ENCODE assay signal across 11 cellular contexts in genomic region chr16:15640966-15641365, GRCh38. TPM values are rescaled to one million over a fixed set of nuclear protein-coding genes. Genes with fewer than 3 reads are reported as not detected.
A peak's percentile ranks its signal among the peaks of the same experiment; 100 is the strongest.
DNase-seq lines count a peak whose midpoint lies in the region; ATAC-seq and TF ChIP-seq lines count a peak whose summit lies in the region.
"Had no signal": no experiment of that assay in that cellular context is flagged by ENCODE, and none has a peak within 500 bp of the region (broad histone marks: within the 10 kb centered on the region; RNA-seq: fewer than 3 reads in every experiment).

No MANE protein-coding gene starts in this region.

- no peak overlapping the region for H2AFZ ChIP-seq in osteoblast (ENCODE audit: low read length)

- H3K4me3 Mint-ChIP-seq in IgD-negative memory B cell = peak overlapping the region; percentile 92 to 100 (median 98)
- H3K4me3 Mint-ChIP-seq in activated naive CD8-positive, alpha-beta T cell treated with anti-CD3 and anti-CD28 coated beads, Interleukin-2, amount 50 U/mL, for 24 hours = peak overlapping the region; percentile 90

- peaks cover 5% of the 10 kb centered on the region for H3K36me3 Mint-ChIP-seq in IgD-negative memory B cell
- peaks cover 34% of the 10 kb centered on the region for H3K36me3 Mint-ChIP-seq in activated naive CD8-positive, alpha-beta T cell treated with anti-CD3 and anti-CD28 coated beads, Interleukin-2, amount 50 U/mL, for 24 hours (ENCODE audit: low read depth)

- H3K4me2 ChIP-seq in osteoblast (ENCODE audit: insufficient read depth, low read length) = peak overlapping the region; percentile 92

- no peak overlapping the region for H3K27ac ChIP-seq in osteoblast (ENCODE audit: low read depth, low read length)
- H3K27ac ChIP-seq in SJCRH30 = no peak overlapping the region

- no peaks in the 10 kb centered on the region for H4K20me1 ChIP-seq in osteoblast (ENCODE audit: insufficient read depth, low read length)

- H3K36me3 ChIP-seq in GM06990 (ENCODE audit: control insufficient read depth, insufficient read depth, low read length) (peaks cover 6% of the 10 kb centered on the region), osteoblast (ENCODE audit: insufficient read depth, low read length) (peaks cover 27% of the 10 kb centered on the region), SJCRH30 (peaks cover 29% of the 10 kb centered on the region)

- H3K4me1 ChIP-seq in osteoblast (ENCODE audit: insufficient read depth, low read length) (peaks cover 31% of the 10 kb centered on the region), SJCRH30 (peaks cover 12% of the 10 kb centered on the region)

- peaks cover 35 to 52% (median 50%) of the 10 kb centered on the region in 3 donors for H3K4me1 Mint-ChIP-seq in IgD-negative memory B cell
- peaks cover 80% of the 10 kb centered on the region for H3K4me1 Mint-ChIP-seq in activated naive CD8-positive, alpha-beta T cell treated with anti-CD3 and anti-CD28 coated beads, Interleukin-2, amount 50 U/mL, for 24 hours

- H3K9me3 Mint-ChIP-seq in IgD-negative memory B cell = no peaks in the 10 kb centered on the region
- no peaks in the 10 kb centered on the region for H3K9me3 Mint-ChIP-seq in activated naive CD8-positive, alpha-beta T cell treated with anti-CD3 and anti-CD28 coated beads, Interleukin-2, amount 50 U/mL, for 24 hours

- H3K9me3 ChIP-seq in osteoblast (ENCODE audit: low read depth, low read length) = no peaks in the 10 kb centered on the region
- H3K9me3 ChIP-seq in SJCRH30 (replicated peaks) = no peaks in the 10 kb centered on the region

- H3K27ac Mint-ChIP-seq in IgD-negative memory B cell = peak overlapping the region; percentile 98 to 100 (median 99)
- peak overlapping the region; percentile 87 for H3K27ac Mint-ChIP-seq in activated naive CD8-positive, alpha-beta T cell treated with anti-CD3 and anti-CD28 coated beads, Interleukin-2, amount 50 U/mL, for 24 hours

- no peak for DNase-seq in GM06990 (ENCODE audit: extremely low read depth, insufficient read length)
- DNase-seq in activated naive CD8-positive, alpha-beta T cell treated with anti-CD3 and anti-CD28 coated beads, Interleukin-2, amount 50 U/mL, for 24 hours = no peak
- no peak for DNase-seq in osteoblast (ENCODE audit: insufficient read length, low spot score, missing footprints)
- no peak for DNase-seq in SJCRH30
- no peak for DNase-seq in amygdala (lab: John Stamatoyannopoulos, UW)
- DNase-seq: activated CD4-positive, alpha-beta T cell treated with anti-CD3 and anti-CD28 coated beads, Interleukin-2, amount 50 U/mL, for 4 hours; DMS153; NCI-H2171 treated with DMSO at 0.1 percent for 48 hours had no signal

- H3K27me3 Mint-ChIP-seq in IgD-negative memory B cell = no peaks in the 10 kb centered on the region
- no peaks in the 10 kb centered on the region for H3K27me3 Mint-ChIP-seq in activated naive CD8-positive, alpha-beta T cell treated with anti-CD3 and anti-CD28 coated beads, Interleukin-2, amount 50 U/mL, for 24 hours

- peak overlapping the region; percentile 71 for H3K4me3 ChIP-seq in GM06990 (replicated peaks; ENCODE audit: low read depth, low read length)
- H3K4me3 ChIP-seq in osteoblast (ENCODE audit: insufficient read depth, low read length) = no peak overlapping the region
- H3K4me3 ChIP-seq in SJCRH30 = no peak overlapping the region; the same call in 1 of the 2 replicates

- H3K27me3 ChIP-seq in GM06990 (replicated peaks; ENCODE audit: control insufficient read depth, insufficient read depth, low read length) (no peaks in the 10 kb centered on the region), osteoblast (ENCODE audit: insufficient read depth, low read length) (no peaks in the 10 kb centered on the region), SJCRH30 (no peaks in the 10 kb centered on the region)

- TF ChIP-seq CTCF in GM06990 (IDR thresholded peaks at IDR 0.05; ENCODE audit: insufficient read depth, low read length, poor library complexity, severe bottlenecking) = no peak
- TF ChIP-seq CTCF in osteoblast (IDR thresholded peaks at IDR 0.05; ENCODE audit: extremely low read depth, low read depth, low read length) = no peak

- H3K79me2 ChIP-seq in osteoblast (ENCODE audit: insufficient read depth, low read length) = peaks cover 35% of the 10 kb centered on the region

- no peak for ATAC-seq in activated naive CD8-positive, alpha-beta T cell treated with anti-CD3 and anti-CD28 coated beads, Interleukin-2, amount 50 U/mL, for 24 hours
- ATAC-seq in HG03280 (IDR thresholded peaks at IDR 0.05; ENCODE audit: unreplicated experiment) = no peak
- ATAC-seq: Right ventricle myocardium inferior had no signal

RNA-seq across cellular contexts. Expression of gene MARF1, which starts 2.0 kb away (rescaled TPM):
- polyA plus RNA-seq in IgD-negative memory B cell = 38.4 TPM
- total RNA-seq in osteoblast = 25.0 and 25.7 TPM in 2 replicates
- total RNA-seq in SJCRH30 (2014; rRNA removed; shearing (Covaris generic)) = 21.5 and 25.2 TPM in 2 replicates

RNA-seq across cellular contexts. Expression of gene NDE1, which starts 9.1 kb away (rescaled TPM):
- 79.2 TPM for polyA plus RNA-seq in IgD-negative memory B cell
- 28.3 and 31.5 TPM in 2 replicates for total RNA-seq in osteoblast
- total RNA-seq in SJCRH30 (2014; rRNA removed; shearing (Covaris generic)) = 92.8 and 95.6 TPM in 2 replicates
